In genomic region chr17:80575057-80575875, GRCh38 we compare ENCODE assay signal across 8 cellular contexts. TPM values are rescaled to one million over a fixed set of nuclear protein-coding genes. Genes with fewer than 3 reads are reported as not detected.
DNase-seq lines count a peak whose midpoint lies in the region; ATAC-seq and TF ChIP-seq lines count a peak whose summit lies in the region.

No MANE protein-coding gene starts in this region.

- DNase-seq in GM12864 (ENCODE audit: low read depth) (peak; percentile 77), NCI-H510A treated with DMSO at 0.1 percent for 48 hours (lab: John Stamatoyannopoulos, UW) (peak; percentile 89), cerebellar cortex (ENCODE audit: low spot score) (peak; percentile 81), left lobe of liver (ENCODE audit: low spot score) (peak; percentile 72)
- peak; percentile 92 to 95 for DNase-seq in activated CD4-positive, alpha-beta T cell treated with anti-CD3 and anti-CD28 coated beads for 4 hours
- peak; percentile 86 to 93 for DNase-seq in stimulated activated CD4-positive, alpha-beta T cell treated with anti-CD3 and anti-CD28 coated beads, Interleukin-4, amount 100 ng/mL, for 4 hours

- peak; percentile 81 for ATAC-seq in HG03175 (IDR thresholded peaks at IDR 0.05; ENCODE audit: unreplicated experiment)
- peak; percentile 98 for ATAC-seq in left lobe of liver
- ATAC-seq in HG02571 (IDR thresholded peaks at IDR 0.05; ENCODE audit: unreplicated experiment), result no peak

- no peak overlapping the region for H3K4me3 ChIP-seq in GM12864 (ENCODE audit: low read depth, low read length)

- peak; percentile 100 for TF ChIP-seq CTCF in GM12864 (IDR thresholded peaks at IDR 0.05; ENCODE audit: low read depth, low read length, missing control alignments)

RNA-seq across cellular contexts. Expression of gene RPTOR, which starts 30.6 kb away (rescaled TPM):
- total RNA-seq in left lobe of liver, result 18.8 TPM
